Comparison of ENCODE assay signal across 20 cellular contexts in genomic region chr4:55089922-55090321, GRCh38.
"Had no signal": no experiment of that assay in that cellular context is flagged by ENCODE, and none has a peak within 500 bp of the region (broad histone marks: within the 10 kb centered on the region; RNA-seq: fewer than 3 reads in every experiment).

No MANE protein-coding gene starts in this region.

- ATAC-seq: effector memory CD8-positive, alpha-beta T cell; left lung; stimulated activated naive B cell treated with anti-CD40 and anti-IgM and Interleukin-4, amounts not matched to agents 10 μg/mL and 1 μg/mL and 100 μg/mL, for 72 hours; stimulated activated naive CD8-positive, alpha-beta T cell treated with anti-CD3 and anti-CD28 coated beads, Interleukin-15, amount 100 ng/mL, for 72 hours had no signal

- H3K4me1 ChIP-seq: parathyroid adenoma, sigmoid colon, transverse colon had no signal

- DNase-seq: cerebellar nuclear complex; effector memory CD8-positive, alpha-beta T cell; erythroblast; foreskin melanocyte; islet precursor cell; left lung; mesenchymal stem cell; naive B cell; nephron progenitor cell; sigmoid colon; stimulated activated CD4-positive, alpha-beta T cell treated with anti-CD3 and anti-CD28 coated beads, Interleukin-2, amount 100 ng/mL, for 24 hours; stimulated activated CD4-positive, alpha-beta T cell treated with anti-CD3 and anti-CD28 coated beads, Interleukin-4, amount 100 ng/mL, for 4 hours; stimulated activated naive B cell treated with anti-CD40 and anti-IgM and Interleukin-4, amounts not matched to agents 10 μg/mL and 1 μg/mL and 100 μg/mL, for 72 hours; stimulated activated naive CD8-positive, alpha-beta T cell treated with anti-CD3 and anti-CD28 coated beads, Interleukin-15, amount 100 ng/mL, for 72 hours; transverse colon had no signal

- H3K27me3 ChIP-seq: cardiac muscle cell, left lung, sigmoid colon, transverse colon had no signal

- H3K27ac ChIP-seq: cardiac muscle cell, left lung, parathyroid adenoma, sigmoid colon, skin epidermis, thoracic aorta, transverse colon had no signal

- H3K9me3 ChIP-seq: left lung, sigmoid colon, thoracic aorta, transverse colon had no signal

- H3K36me3 ChIP-seq: left lung, sigmoid colon, transverse colon had no signal

- H3K4me3 ChIP-seq: cardiac muscle cell, left lung, lung, sigmoid colon, skin epidermis, thoracic aorta, transverse colon had no signal
